8 cellular contexts compared by ENCODE assay signal in genomic region chr3:13420051-13420816, GRCh38. TPM values are rescaled to one million over a fixed set of nuclear protein-coding genes. Genes with fewer than 3 reads are reported as not detected.
DNase-seq lines count a peak whose midpoint lies in the region; ATAC-seq, FAIRE-seq and TF ChIP-seq lines count a peak whose summit lies in the region.

NUP210 (minus strand) TSS chr3:13420322; CDS start chr3:13420226, 96 bp downstream.

- POLR2A ChIA-PET in GM12878 (lab: Charles Lee) = interaction anchor here (0.6 to 5.2 kb wide), 8 partner anchors 9 to 705 kb away, joined by 3 to 33 read pairs (median 4); partner anchors contain the start of genes CHCHD4 and TMEM43

- H3K9me3 ChIP-seq in HUES64 (ENCODE audit: insufficient read depth, low read depth, low read length) (0 out of 2 replicates have a peak, but pooled peaks cover 2% of the 10 kb centered on the region), GM12878 (replicated peaks; ENCODE audit: control insufficient read depth, insufficient read depth, low read length) (no peaks in the 10 kb centered on the region), right lobe of liver (no peaks in the 10 kb centered on the region)

- H3K27me3 ChIP-seq in HUES64 (ENCODE audit: insufficient read depth, low read length) (peaks cover 17% of the 10 kb centered on the region), GM12878 (replicated peaks in 1 of 2; ENCODE audit: control insufficient read depth in 2 of 2, insufficient read depth in 2 of 2, low read length in 1 of 2) (no peaks in the 10 kb centered on the region), right lobe of liver (no peaks in the 10 kb centered on the region)

- H3K4me3 ChIP-seq in HUES64 (ENCODE audit: low read length) = peak within 1 kb of the TSS; percentile 66
- peak within 1 kb of the TSS; percentile 80 for H3K4me3 ChIP-seq in GM12878
- H3K4me3 ChIP-seq in right lobe of liver = peak within 1 kb of the TSS; percentile 53 to 88 (median 77)

- TF ChIP-seq CTCF in GM12878 (IDR thresholded peaks at IDR 0.05 in 2 of 3, conservative IDR thresholded peaks at IDR 0.05 in 1 of 3; ENCODE audit: control insufficient read depth in 2 of 3, extremely low read depth in 1 of 3, insufficient read depth in 1 of 3, low read depth in 3 of 3, low read length in 3 of 3) (peak in 1 of 3 experiments; percentile 17; a peak in 1 of 6 replicates), right lobe of liver (IDR thresholded peaks at IDR 0.05) (peak in 2 of 4 donors; percentile 15 to 31)

- FAIRE-seq in GM12878 (lab: Jason Lieb, UNC) = no peak

- no TSS peak for BruUV-seq in GM12878 (replicated peaks; lab: Mats Ljungman, UMichigan)

- in situ Hi-C loops in GM12878 (cut with MboI) = no loop called here

- SMC1A ChIA-PET in GM12878 (lab: Charles Lee; ENCODE audit: uncharacterized antibody, unreplicated experiment) = interaction anchor here (1.0 to 4.5 kb wide), 4 partner anchors 31 to 88 kb away, joined by 3 to 30 read pairs (median 6); no protein-coding TSS in a partner anchor

- peaks cover 57% of the 10 kb centered on the region for H3K79me2 ChIP-seq in GM12878 (ENCODE audit: control insufficient read depth, insufficient read depth, low read length)

- H4K20me1 ChIP-seq in GM12878 (ENCODE audit: control insufficient read depth, insufficient read depth) = peaks cover 12% of the 10 kb centered on the region; the same call in 1 of the 2 replicates

- peak; percentile 44 for DNase-seq in Daoy (ENCODE audit: low read depth)
- DNase-seq in SW480 (ENCODE audit: low spot score) = peak; percentile 49
- no peak for DNase-seq in GM12878 (ENCODE audit: low read depth, low spot score)
- peak; percentile 79 to 88 (median 87) for DNase-seq in right lobe of liver
- peak; percentile 20 to 28 for DNase-seq in stimulated activated CD8-positive, alpha-beta memory T cell treated with anti-CD3 and anti-CD28 coated beads, Interleukin-2, amount 100 ng/mL, for 1 hour (ENCODE audit: low read depth in 2 of 2)
- no peak for DNase-seq in effector CD8-positive, alpha-beta T cell (lab: John Stamatoyannopoulos, UW)

- peak within 1 kb of the TSS; percentile 95 for H3K4me2 ChIP-seq in GM12878 (ENCODE audit: control insufficient read depth, insufficient read depth)

- H3K9ac ChIP-seq in HUES64 (ENCODE audit: low read depth, low read length) = peak within 1 kb of the TSS; percentile 83
- H3K9ac ChIP-seq in GM12878 (ENCODE audit: control insufficient read depth, insufficient read depth, low read length) = peak within 1 kb of the TSS; percentile 98

- no peak for TF ChIP-seq RAD21 in GM12878 (IDR thresholded peaks at IDR 0.05; ENCODE audit: insufficient read depth, low read depth, low read length)

- H3K27ac ChIP-seq in HUES64 (ENCODE audit: low read depth, low read length) (no peak within 1 kb of the TSS; the same call in 1 of the 2 replicates), GM12878 (ENCODE audit: control insufficient read depth, insufficient read depth) (peak within 1 kb of the TSS; percentile 98), right lobe of liver (peak within 1 kb of the TSS; percentile 67 to 83 (median 70))

- CTCF ChIA-PET in GM12878 (lab: Yijun Ruan, JAX) = interaction anchor here (0.7 to 8.0 kb wide), 3 partner anchors 15 to 530 kb away, joined by 3 to 99 read pairs (median 34); no protein-coding TSS in a partner anchor

- WGBS in HUES64 = 1% methylated on average over 88 of the region's 88 CpGs
- 7% methylated on average over 66 of the region's 88 CpGs for WGBS in GM12878 (ENCODE audit: insufficient coverage, insufficient replicate concordance, low lambda C conversion rate, missing lambda C conversion rate)
- 15% methylated on average over 4 of the region's 88 CpGs for WGBS in right lobe of liver (ENCODE audit: insufficient coverage, low coverage, low lambda C conversion rate, missing lambda C conversion rate)

- peaks cover 15% of the 10 kb centered on the region; the same call in 1 of the 2 replicates for H3K4me1 ChIP-seq in HUES64 (ENCODE audit: insufficient read depth, low read length)
- peaks cover 43% of the 10 kb centered on the region for H3K4me1 ChIP-seq in GM12878 (ENCODE audit: control insufficient read depth, insufficient read depth, low read length)
- peaks cover 0 to 22% (median 6%) of the 10 kb centered on the region in 4 donors for H3K4me1 ChIP-seq in right lobe of liver

- H2AFZ ChIP-seq in GM12878 (ENCODE audit: control insufficient read depth, low read depth, low read length) = peak within 1 kb of the TSS; percentile 71

- no peak for TF ChIP-seq EP300 in GM12878 (IDR thresholded peaks at IDR 0.05; ENCODE audit: borderline replicate concordance in 1 of 2, control insufficient read depth in 1 of 2, low read depth in 2 of 2, low read length in 2 of 2)

- no peaks in the 10 kb centered on the region for H3K36me3 ChIP-seq in HUES64 (ENCODE audit: insufficient read depth, low read length)
- H3K36me3 ChIP-seq in GM12878 (ENCODE audit: control insufficient read depth in 2 of 2, insufficient read depth in 2 of 2, low read length in 1 of 2) = no peaks in the 10 kb centered on the region; a peak in 2 of 4 replicates
- H3K36me3 ChIP-seq in right lobe of liver = no peaks in the 10 kb centered on the region

- peak; percentile 85 for TF ChIP-seq POLR2A in GM12878 (IDR thresholded peaks at IDR 0.05; ENCODE audit: low read depth, low read length)
- peak; percentile 52 for TF ChIP-seq POLR2A in right lobe of liver (IDR thresholded peaks at IDR 0.05)

- RAD21 ChIA-PET in GM12878 (lab: Charles Lee; ENCODE audit: unreplicated experiment) = interaction anchor here (0.9 to 4.9 kb wide), 3 partner anchors 32 to 409 kb away, joined by 3 to 66 read pairs (median 3); partner anchors contain the start of gene HDAC11

- intact Hi-C loops in GM12878 (cut with micrococcal nuclease; ENCODE audit: unreplicated experiment) = no loop called here
- intact Hi-C loops in right lobe of liver (cut with DNase I) = no loop called here

- ATAC-seq in GM21381 (IDR thresholded peaks at IDR 0.05; ENCODE audit: unreplicated experiment) (peak; percentile 65), GM12878 (peak; percentile 56), right lobe of liver (peak; percentile 72 to 84 (median 84))

TF ChIP-seq in GM12878, 131 proteins besides CTCF, POLR2A, EP300 and RAD21 (continues in another document):
- TF ChIP-seq ZNF384 (IDR thresholded peaks at IDR 0.05; ENCODE audit: borderline replicate concordance, low read depth, low read length) = no peak
- no peak for TF ChIP-seq SRF (IDR thresholded peaks at IDR 0.05; ENCODE audit: low read depth in 2 of 2, low read length in 2 of 2)
- 0 out of 2 replicates have a peak, but pooled peaks have one; percentile 48 for TF ChIP-seq E2F4 (IDR thresholded peaks at IDR 0.05; ENCODE audit: low read depth, low read length)
- TF ChIP-seq EGR1 (IDR thresholded peaks at IDR 0.05; ENCODE audit: borderline replicate concordance in 1 of 2, low read depth in 2 of 2, low read length in 2 of 2) = peak in 1 of 2 experiments; percentile 91; a peak in 2 of 3 replicates
- no peak for TF ChIP-seq NRF1 (conservative IDR thresholded peaks at IDR 0.05; ENCODE audit: low read depth, low read length)
- peak; percentile 9 for TF ChIP-seq BCL3 (IDR thresholded peaks at IDR 0.05; ENCODE audit: borderline replicate concordance, insufficient read depth, low read depth, low read length, poor library complexity, severe bottlenecking)

RNA-seq across cellular contexts. Expression of gene NUP210, which starts in this region (rescaled TPM):
- total RNA-seq in Daoy (2014; rRNA removed; shearing (Covaris generic)) = 8.9 and 9.2 TPM in 2 replicates
- 27.9 TPM for polyA plus RNA-seq in HUES64 (2013, experiment 1 of 2)
- 33.8 TPM for polyA plus RNA-seq in HUES64 (2013, experiment 2 of 2)
- 414 and 491 TPM in 2 replicates for total RNA-seq in GM12878 (2013; cell fraction: nucleolus; rRNA removed)
- total RNA-seq in GM12878 (2014; rRNA removed) (74.0 and 91.2 TPM in 2 replicates), GM12878 (2014; rRNA removed; fragmentation: Illumina TruSeq; extraction: Trizol) (32.8 and 34.4 TPM in 2 replicates), GM12878 (2021) (144 and 150 TPM in 2 replicates), right lobe of liver (10 to 100 TPM; 11.7 to 17.7 (median 15.6) TPM)
- 43.3 TPM for polyA plus RNA-seq in GM12878 (2011; ENCODE audit: low read depth)
- polyA plus RNA-seq in GM12878 (2011; rRNA removed) (26.4 and 75.9 TPM in 2 replicates), GM12878 (2014; fragmentation: Illumina TruSeq; extraction: Trizol) (42.3 and 76.1 TPM in 2 replicates), GM12878 (2014; fragmentation: Nextera tagmentation; extraction: Ambion mirVana) (1 to 10 TPM; 2.9 to 3.1 TPM), GM12878 (2014; rRNA removed) (73.4 and 91.4 TPM in 2 replicates), GM12878 (2016; fragmentation: Nextera tagmentation; extraction: Ambion mirVana) (10 to 100 TPM; 78.7 to 83.8 TPM)
- 65.0 and 68.5 TPM in 2 replicates for polyA plus RNA-seq in GM12878 (2011; cell fraction: cytosol; rRNA removed)
- polyA plus RNA-seq in GM12878 (2011; cell fraction: nucleus; rRNA removed) = 358 and 372 TPM in 2 replicates
- 71.2 and 88.3 TPM in 2 replicates for polyA plus RNA-seq in GM12878 (2012)
- 133 and 156 TPM in 2 replicates for polyA minus RNA-seq in GM12878 (2011; rRNA and poly(A)+ RNA removed)
- 58.0 and 62.4 TPM in 2 replicates for polyA minus RNA-seq in GM12878 (2011; cell fraction: cytosol; rRNA and poly(A)+ RNA removed)
- 140 and 216 TPM in 2 replicates for polyA minus RNA-seq in GM12878 (2011; cell fraction: nucleus; rRNA and poly(A)+ RNA removed)

Comparison
In these comparisons a context has a peak if more than half of its experiments do, and no peak if none do; other contexts are left out.
1. DNase-seq: peak in Daoy (single experiment), SW480 (single experiment), right lobe of liver (3 of 3) and stimulated activated CD8-positive, alpha-beta memory T cell treated with anti-CD3 and anti-CD28 coated beads, Interleukin-2, amount 100 ng/mL, for 1 hour (2 of 2); none in GM12878 (single experiment) and effector CD8-positive, alpha-beta T cell (single experiment).
2. Peak in every context shown above with its lines, with median percentiles within 50 percentile points of each other: ATAC-seq and H3K4me3 ChIP-seq.